Comparison of ENCODE assay signal across 10 cellular contexts in the genomic region with DNA sequence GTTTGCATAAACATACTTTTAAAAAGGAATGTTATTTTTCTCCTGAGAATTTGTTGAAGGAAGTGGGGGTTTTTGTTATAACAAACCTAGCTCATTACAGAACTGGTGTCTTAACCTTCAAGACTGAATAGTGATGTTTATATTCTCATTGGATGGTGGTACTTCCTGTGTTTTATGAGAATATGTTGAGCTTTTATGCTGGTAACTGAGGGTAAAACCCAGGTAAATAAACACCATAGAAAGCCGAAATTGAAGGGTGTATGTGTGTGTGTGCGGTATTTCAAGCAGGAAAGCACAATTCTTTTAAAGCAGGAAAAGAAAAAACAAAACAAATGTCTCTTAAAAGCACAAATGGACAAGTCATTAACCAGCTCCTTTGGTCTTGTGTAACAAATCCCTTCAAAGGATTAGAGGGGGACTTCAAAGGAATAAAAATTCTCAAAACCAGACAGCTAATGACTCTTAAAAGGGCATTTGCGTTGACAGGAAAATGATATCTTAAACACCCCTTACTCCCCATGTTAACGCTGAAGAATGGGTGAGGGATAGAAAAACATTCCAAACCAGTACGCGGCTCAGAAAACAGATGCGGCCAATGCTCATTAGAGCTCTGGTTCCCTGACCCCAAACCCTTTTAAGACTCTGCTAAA. TPM values are rescaled to one million over a fixed set of nuclear protein-coding genes. Genes with fewer than 3 reads are reported as not detected.
DNase-seq lines count a peak whose midpoint lies in the region; ATAC-seq and TF ChIP-seq lines count a peak whose summit lies in the region.
"Had no signal": no experiment of that assay in that cellular context is flagged by ENCODE, and none has a peak within 500 bp of the region (broad histone marks: within the 10 kb centered on the region; RNA-seq: fewer than 3 reads in every experiment).

No MANE protein-coding gene starts in this region.

- CTCF ChIA-PET in MCF 10A (lab: Yijun Ruan, JAX): interaction anchor here (0.6 to 4.1 kb wide), 9 partner anchors 10 to 120 kb away, joined by 3 to 27 read pairs (median 3); no protein-coding TSS in a partner anchor

- H3K27ac Mint-ChIP-seq in MCF 10A (ENCODE audit: low read depth, unreplicated experiment): no peak overlapping the region
- H3K27ac Mint-ChIP-seq in mesothelial cell of epicardium: no peak overlapping the region
- H3K27ac Mint-ChIP-seq in type B pancreatic cell: no peak overlapping the region

- intact Hi-C loops in heart left ventricle (cut with DNase I) (loop anchor here in 4 of 10 donors (2.0 to 5.0 kb wide), 3 partner anchors 69 to 74 kb away; no protein-coding TSS in a partner anchor), cardiac septum (cut with DNase I) (loop anchor here (2.0 kb wide), 1 partner anchor 75 kb away; no protein-coding TSS in a partner anchor), MCF 10A (cut with micrococcal nuclease) (no loop called here)

- DNase-seq in heart left ventricle (no peak), cardiac septum (ENCODE audit: low spot score) (no peak), MCF 10A (ENCODE audit: unreplicated experiment) (no peak), mesothelial cell of epicardium (ENCODE audit: low spot score in 2 of 2, unreplicated experiment in 2 of 2) (no peak), type B pancreatic cell (ENCODE audit: extremely low spot score, unreplicated experiment) (no peak)
- no peak for DNase-seq in stimulated activated CD4-positive, alpha-beta T cell treated with anti-CD3 and anti-CD28 coated beads, Interleukin-4, amount 100 ng/mL, for 1 hour

- no peak for TF ChIP-seq POLR2A in heart left ventricle (IDR thresholded peaks at IDR 0.05)

- TF ChIP-seq CTCF in heart left ventricle (IDR thresholded peaks at IDR 0.05): no peak
- no peak for TF ChIP-seq CTCF in MCF 10A (IDR thresholded peaks at IDR 0.05; ENCODE audit: unreplicated experiment)
- TF ChIP-seq CTCF in mesothelial cell of epicardium (IDR thresholded peaks at IDR 0.05; ENCODE audit: unreplicated experiment): no peak
- no peak for TF ChIP-seq CTCF in type B pancreatic cell (conservative IDR thresholded peaks at IDR 0.05)

- H3K4me3 ChIP-seq in heart left ventricle: peak overlapping the region; percentile 35 to 89 (median 69)
- H3K4me3 ChIP-seq: mucosa of descending colon, SJSA1 had no signal

- BruUV-seq in MCF 10A (replicated peaks; lab: Mats Ljungman, UMichigan): TSS peak; percentile 52

- H3K27me3 Mint-ChIP-seq in MCF 10A (ENCODE audit: insufficient read depth, unreplicated experiment) (no peaks in the 10 kb centered on the region), mesothelial cell of epicardium (ENCODE audit: low read depth) (peaks cover 81% of the 10 kb centered on the region), type B pancreatic cell (peaks cover 78% of the 10 kb centered on the region)

- POLR2A ChIA-PET in MCF 10A (lab: Yijun Ruan, JAX): no interaction called here

- peak overlapping the region; percentile 21 for H3K4me3 Mint-ChIP-seq in MCF 10A (ENCODE audit: unreplicated experiment)
- peak overlapping the region; percentile 66 for H3K4me3 Mint-ChIP-seq in mesothelial cell of epicardium
- H3K4me3 Mint-ChIP-seq in type B pancreatic cell: peak overlapping the region; percentile 81

- peak overlapping the region in 11 of 12 donors; percentile 57 to 93 (median 84) for H3K27ac ChIP-seq in heart left ventricle
- H3K27ac ChIP-seq: SJSA1 had no signal

- H3K36me3 Mint-ChIP-seq in MCF 10A (ENCODE audit: insufficient read depth, unreplicated experiment) (no peaks in the 10 kb centered on the region), mesothelial cell of epicardium (no peaks in the 10 kb centered on the region), type B pancreatic cell (no peaks in the 10 kb centered on the region)

- peaks cover 0 to 20% (median 0%) of the 10 kb centered on the region in 9 donors for H3K36me3 ChIP-seq in heart left ventricle
- H3K36me3 ChIP-seq: SJSA1 had no signal

- H3K4me1 Mint-ChIP-seq in MCF 10A (ENCODE audit: insufficient read depth, unreplicated experiment) (no peaks in the 10 kb centered on the region), mesothelial cell of epicardium (peaks cover 18% of the 10 kb centered on the region), type B pancreatic cell (ENCODE audit: unreplicated experiment) (peaks cover 6% of the 10 kb centered on the region)

- no peaks in the 10 kb centered on the region for H3K9me3 Mint-ChIP-seq in MCF 10A (ENCODE audit: unreplicated experiment)
- H3K9me3 Mint-ChIP-seq in mesothelial cell of epicardium: no peaks in the 10 kb centered on the region
- H3K9me3 Mint-ChIP-seq in type B pancreatic cell: no peaks in the 10 kb centered on the region

- no peak for ATAC-seq in heart left ventricle
- ATAC-seq in GM19328 (IDR thresholded peaks at IDR 0.05; ENCODE audit: unreplicated experiment): no peak
- no peak for ATAC-seq in GM18498 (IDR thresholded peaks at IDR 0.05; ENCODE audit: unreplicated experiment)

- 19 to 29% (median 24%) methylated on average over 7 of the region's 7 CpGs for WGBS in heart left ventricle, 4 donors

- no peaks in the 10 kb centered on the region for H3K9me3 ChIP-seq in heart left ventricle
- H3K9me3 ChIP-seq: mucosa of descending colon, SJSA1 had no signal

- peaks cover 0 to 49% (median 18%) of the 10 kb centered on the region in 12 donors for H3K4me1 ChIP-seq in heart left ventricle

- H3K27me3 ChIP-seq in heart left ventricle: peaks cover 0 to 17% (median 0%) of the 10 kb centered on the region in 9 donors

RNA-seq across cellular contexts. Expression of a gene that starts 23.8 kb away (rescaled TPM):
- 10 to 100 TPM in 4 of 9 donors, 1 to 10 TPM in 5; 4.5 to 29.6 (median 8.7) TPM for total RNA-seq in heart left ventricle
- polyA plus RNA-seq in heart left ventricle: 1 to 10 TPM; 7.9 to 9.6 TPM
- 10.9 TPM for total RNA-seq in cardiac septum
- 0.66 and 0.89 TPM in 2 replicates for total RNA-seq in MCF 10A (2022)
- 2.9 to 4.5 TPM (median 3.9 TPM) in 3 replicates for total RNA-seq in mesothelial cell of epicardium
- 12.7 and 13.0 TPM in 2 replicates for total RNA-seq in type B pancreatic cell (ENCODE audit: low replicate concordance)
- total RNA-seq: SJSA1 had no signal

Comparison
In these comparisons a context has a peak if more than half of its experiments do, and no peak if none do; other contexts are left out.
1. H3K4me3 Mint-ChIP-seq: peak in every context shown above with its lines; median percentile 81 in type B pancreatic cell; 66 in mesothelial cell of epicardium; 21 in MCF 10A.